Comparison of ENCODE assay signal across 16 cellular contexts in the genomic region with DNA sequence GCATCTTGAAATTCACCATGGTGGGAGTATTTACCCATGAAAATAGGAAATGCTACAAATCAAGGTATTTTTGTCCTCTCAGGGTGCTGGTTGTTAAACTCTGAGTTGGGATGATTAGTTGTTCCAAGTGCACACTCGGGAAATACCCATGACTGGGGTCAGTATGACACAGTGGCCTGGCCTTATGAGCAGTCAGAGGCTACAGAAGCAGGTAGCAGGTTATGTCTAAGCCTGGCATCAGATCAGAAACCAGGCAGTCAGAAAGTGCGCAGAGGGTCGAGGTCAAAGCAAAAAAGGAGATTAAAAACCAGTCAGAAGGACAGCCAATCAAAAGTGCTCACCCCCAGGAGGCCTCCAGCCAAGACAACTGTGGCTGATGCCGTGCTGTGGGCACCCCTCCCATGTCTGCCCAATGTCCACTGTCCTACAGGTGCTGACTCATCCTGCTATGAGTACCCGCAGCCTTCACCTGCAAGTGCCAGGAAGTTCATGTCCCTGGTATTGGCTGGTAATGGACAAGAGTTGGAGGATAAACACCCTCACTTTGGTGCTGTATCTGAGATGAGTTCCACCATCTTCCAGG.
DNase-seq lines count a peak whose midpoint lies in the region; ATAC-seq, FAIRE-seq and TF ChIP-seq lines count a peak whose summit lies in the region.
"Had no signal": no experiment of that assay in that cellular context is flagged by ENCODE, and none has a peak within 500 bp of the region (broad histone marks: within the 10 kb centered on the region; RNA-seq: fewer than 3 reads in every experiment).

No MANE protein-coding gene starts in this region.

- TF ChIP-seq CTCF in GM23338 (conservative IDR thresholded peaks at IDR 0.05; ENCODE audit: low read depth in 2 of 2) (no peak), PC-9 (conservative IDR thresholded peaks at IDR 0.05) (no peak), HepG2 (CRISPR knock-in tag; IDR thresholded peaks at IDR 0.05) (no peak), transverse colon (IDR thresholded peaks at IDR 0.05) (no peak)

- H3K4me1 Mint-ChIP-seq in GM23338: peaks cover 19% of the 10 kb centered on the region
- H3K4me1 Mint-ChIP-seq: T-cell had no signal

- H3K27ac Mint-ChIP-seq in GM23338: no peak overlapping the region
- H3K27ac Mint-ChIP-seq: T-cell had no signal

- BruUV-seq in PC-9 (replicated peaks; lab: Mats Ljungman, UMichigan): no TSS peak
- no TSS peak for BruUV-seq in HepG2 (replicated peaks; lab: Mats Ljungman, UMichigan)

- H2AFZ ChIP-seq in GM23338 (peak overlapping the region; percentile 90; the same call in 1 of the 2 replicates), PC-9 (peak overlapping the region; percentile 67; the same call in 1 of the 2 replicates), HepG2 (ENCODE audit: low read length) (no peak overlapping the region)

- no peaks in the 10 kb centered on the region for H3K9me3 ChIP-seq in PC-9 (ENCODE audit: insufficient read depth, low read depth)
- H3K9me3 ChIP-seq in HepG2 (ENCODE audit: low read length): no peaks in the 10 kb centered on the region
- no peaks in the 10 kb centered on the region for H3K9me3 ChIP-seq in transverse colon

- H3K4me1 ChIP-seq in GM23338 (ENCODE audit: insufficient read depth) (peaks cover 13% of the 10 kb centered on the region), PC-9 (replicated peaks; ENCODE audit: insufficient read depth) (peaks cover 39% of the 10 kb centered on the region), HepG2 (ENCODE audit: insufficient read depth, low read length) (peaks cover 6% of the 10 kb centered on the region; the same call in 1 of the 2 replicates), transverse colon (peaks cover 7 to 26% (median 18%) of the 10 kb centered on the region in 4 donors)

- peaks cover 3% of the 10 kb centered on the region for H3K27me3 Mint-ChIP-seq in GM23338 (ENCODE audit: insufficient read depth, low read depth, poor library complexity)

- POLR2A ChIA-PET in PC-9 (lab: Charles Lee; ENCODE audit: unreplicated experiment): no interaction called here
- POLR2A ChIA-PET in HepG2 (lab: Yijun Ruan, JAX): no interaction called here

- ATAC-seq in GM23338 (no peak), HepG2 (peak; percentile 76), GM18873 (IDR thresholded peaks at IDR 0.05; ENCODE audit: low FRiP score, unreplicated experiment) (no peak), HG03025 (IDR thresholded peaks at IDR 0.05; ENCODE audit: low FRiP score, unreplicated experiment) (no peak)
- ATAC-seq: HCT116, K562, T-cell had no signal

- TF ChIP-seq EP300 in HepG2 (IDR thresholded peaks at IDR 0.05; ENCODE audit: low read depth in 2 of 2, low read length in 2 of 2) (no peak), HepG2 (CRISPR knock-in tag; IDR thresholded peaks at IDR 0.05; ENCODE audit: borderline replicate concordance) (no peak), transverse colon (IDR thresholded peaks at IDR 0.05; ENCODE audit: low read depth) (no peak)

- no peak for TF ChIP-seq RAD21 in HepG2 (CRISPR knock-in tag; IDR thresholded peaks at IDR 0.05)

- no peaks in the 10 kb centered on the region for H3K36me3 ChIP-seq in GM23338 (ENCODE audit: insufficient read depth)
- no peaks in the 10 kb centered on the region for H3K36me3 ChIP-seq in PC-9 (ENCODE audit: low read depth)
- H3K36me3 ChIP-seq in HepG2 (replicated peaks in 1 of 2; ENCODE audit: control insufficient read depth in 1 of 2, insufficient read depth in 2 of 2, low read length in 2 of 2): no peaks in the 10 kb centered on the region
- no peaks in the 10 kb centered on the region for H3K36me3 ChIP-seq in transverse colon
- H3K36me3 ChIP-seq: BLaER1 treated with 17β-estradiol and CSF1 and Interleukin-3, amounts not matched to agents 10 nM and 100 nM had no signal

- intact Hi-C loops in PC-9 (cut with micrococcal nuclease; ENCODE audit: unreplicated experiment): no loop called here
- intact Hi-C loops in HepG2 (cut with micrococcal nuclease; ENCODE audit: unreplicated experiment): no loop called here
- intact Hi-C loops in transverse colon (cut with DNase I; ENCODE audit: low total_unique reads): no loop called here

- no peak overlapping the region for H3K4me3 Mint-ChIP-seq in GM23338
- H3K4me3 Mint-ChIP-seq: T-cell had no signal

- no peak for TF ChIP-seq POLR2A in HepG2 (IDR thresholded peaks at IDR 0.05; ENCODE audit: insufficient read depth in 1 of 2, low read depth in 2 of 2, low read length in 2 of 2)
- TF ChIP-seq POLR2A in transverse colon (IDR thresholded peaks at IDR 0.05): no peak

- H3K27me3 ChIP-seq in GM23338 (ENCODE audit: insufficient read depth) (no peaks in the 10 kb centered on the region), PC-9 (ENCODE audit: insufficient read depth, low read depth) (no peaks in the 10 kb centered on the region), HepG2 (ENCODE audit: control insufficient read depth in 1 of 2, insufficient read depth in 2 of 2, low read length in 2 of 2) (peaks cover 0 to 3% of the 10 kb centered on the region in 2 experiments; a peak in 2 of 5 replicates), transverse colon (no peaks in the 10 kb centered on the region)
- H3K27me3 ChIP-seq: BLaER1 treated with 17β-estradiol and CSF1 and Interleukin-3, amounts not matched to agents 10 nM and 100 nM had no signal

- H3K27ac ChIP-seq in GM23338 (ENCODE audit: low read depth): no peak overlapping the region
- peak overlapping the region; percentile 56 for H3K27ac ChIP-seq in PC-9
- H3K27ac ChIP-seq in HepG2 (ENCODE audit: extremely low read length, insufficient read depth, low read length): no peak overlapping the region
- H3K27ac ChIP-seq in transverse colon: no peak overlapping the region
- H3K27ac ChIP-seq: BLaER1 treated with 17β-estradiol and CSF1 and Interleukin-3, amounts not matched to agents 10 nM and 100 nM; HL-60 had no signal

- WGBS in HepG2 (ENCODE audit: low lambda C conversion rate): 4% methylated on average over 5 of the region's 5 CpGs
- WGBS in transverse colon (ENCODE audit: low coverage in 1 of 2), 2 donors: 76% methylated on average over 5 of the region's 5 CpGs; no CpG with 5 or more reads in 1 of the 2 donors

- H3K36me3 Mint-ChIP-seq in GM23338 (ENCODE audit: low read depth): no peaks in the 10 kb centered on the region
- H3K36me3 Mint-ChIP-seq: T-cell had no signal

- no peak overlapping the region for H3K4me2 ChIP-seq in GM23338
- peak overlapping the region; percentile 53 for H3K4me2 ChIP-seq in PC-9
- no peak overlapping the region for H3K4me2 ChIP-seq in HepG2 (ENCODE audit: low read depth, low read length)
- H3K4me2 ChIP-seq: BLaER1 treated with 17β-estradiol and CSF1 and Interleukin-3, amounts not matched to agents 10 nM and 100 nM had no signal

- no peak overlapping the region for H3K9ac ChIP-seq in HepG2 (ENCODE audit: insufficient read depth, low read depth, low read length)
- H3K9ac ChIP-seq: BLaER1 treated with 17β-estradiol and CSF1 and Interleukin-3, amounts not matched to agents 10 nM and 100 nM had no signal

- no peak overlapping the region for H3K4me3 ChIP-seq in GM23338
- H3K4me3 ChIP-seq in PC-9: no peak overlapping the region
- H3K4me3 ChIP-seq in HepG2 (replicated peaks in 1 of 3; ENCODE audit: insufficient read depth in 1 of 3, low read depth in 2 of 3, low read length in 3 of 3): no peak overlapping the region
- no peak overlapping the region for H3K4me3 ChIP-seq in transverse colon
- H3K4me3 ChIP-seq: BLaER1 treated with 17β-estradiol and CSF1 and Interleukin-3, amounts not matched to agents 10 nM and 100 nM; K562 had no signal

- no peaks in the 10 kb centered on the region for H3K79me2 ChIP-seq in GM23338 (replicated peaks; ENCODE audit: insufficient read depth)
- H3K79me2 ChIP-seq in PC-9 (ENCODE audit: low read depth): no peaks in the 10 kb centered on the region
- no peaks in the 10 kb centered on the region for H3K79me2 ChIP-seq in HepG2 (ENCODE audit: insufficient read depth, low read length)

- H3K9me3 Mint-ChIP-seq in GM23338: no peaks in the 10 kb centered on the region; the same call in 2 of the 3 replicates

- no peaks in the 10 kb centered on the region for H4K20me1 ChIP-seq in GM23338 (replicated peaks; ENCODE audit: insufficient read depth)
- no peaks in the 10 kb centered on the region for H4K20me1 ChIP-seq in PC-9 (ENCODE audit: insufficient read depth)
- no peaks in the 10 kb centered on the region for H4K20me1 ChIP-seq in HepG2 (ENCODE audit: insufficient read depth, low read length)
- H4K20me1 ChIP-seq: BLaER1 treated with 17β-estradiol and CSF1 and Interleukin-3, amounts not matched to agents 10 nM and 100 nM had no signal

- CTCF ChIA-PET in PC-9 (lab: Charles Lee) (no interaction called here), HepG2 (lab: Yijun Ruan, JAX; ENCODE audit: low intra/inter-chr PET ratio, low total read pairs) (no interaction called here)

- peaks cover 12% of the 10 kb centered on the region for H3K9me2 ChIP-seq in GM23338 (ENCODE audit: insufficient read depth)
- H3K9me2 ChIP-seq in PC-9 (ENCODE audit: insufficient read depth): no peaks in the 10 kb centered on the region

- FAIRE-seq in HepG2 (lab: Jason Lieb, UNC): no peak
- FAIRE-seq: GM18507, K562 had no signal

- in situ Hi-C loops in HepG2 (cut with HindIII; ENCODE audit: extremely low pct_ligation_motif_present, low pct_unique_long_range_greater_than_20kb) (no loop called here), transverse colon (cut with MboI; ENCODE audit: low pct_ligation_motif_present in 1 of 4, low pct_unique_long_range_greater_than_20kb in 1 of 4, low sequenced_read_pairs in 3 of 4) (no loop called here)

- DNase-seq in GM23338 (ENCODE audit: low spot score): no peak
- peak; percentile 5 to 65 for DNase-seq in PC-9
- no peak for DNase-seq in HepG2 (ENCODE audit: low spot score)
- DNase-seq in transverse colon: peak; percentile 38
- no peak for DNase-seq in NCI-H2227 (lab: John Stamatoyannopoulos, UW; ENCODE audit: unreplicated experiment)
- DNase-seq: DMS153, NCI-H1105, NCI-H187, T-cell had no signal

- H3F3A ChIP-seq in GM23338 (replicated peaks; ENCODE audit: low read depth) (no peaks in the 10 kb centered on the region), PC-9 (ENCODE audit: insufficient read depth, low read depth) (peaks cover 10% of the 10 kb centered on the region; the same call in 1 of the 2 replicates)

TF ChIP-seq in GM23338, 12 proteins besides CTCF, POLR2A, EP300 and RAD21 (continues in another document):
- no peak for TF ChIP-seq ZNF114 (CRISPR knock-in tag; IDR thresholded peaks at IDR 0.05)
- no peak for TF ChIP-seq EZH2 (IDR thresholded peaks at IDR 0.05; ENCODE audit: low read depth, unreplicated experiment)
- TF ChIP-seq CREB1 (CRISPR knock-in tag; IDR thresholded peaks at IDR 0.05; ENCODE audit: low read depth): no peak
- no peak for TF ChIP-seq STAT1 (IDR thresholded peaks at IDR 0.05; ENCODE audit: unreplicated experiment)
- TF ChIP-seq NANOG (IDR thresholded peaks at IDR 0.05; ENCODE audit: borderline replicate concordance): no peak

Comparison
In these comparisons a context has a peak if more than half of its experiments do, and no peak if none do; other contexts are left out.
1. DNase-seq: peak in PC-9 (2 of 2) and transverse colon (single experiment); none in GM23338 (single experiment), HepG2 (single experiment) and NCI-H2227 (single experiment).